ENCODE assay signal across 10 cellular contexts in genomic region chr13:110319774-110320509, GRCh38. TPM values are rescaled to one million over a fixed set of nuclear protein-coding genes. Genes with fewer than 3 reads are reported as not detected.
DNase-seq lines count a peak whose midpoint lies in the region; ATAC-seq lines count a peak whose summit lies in the region.
"Had no signal": no experiment of that assay in that cellular context is flagged by ENCODE, and none has a peak within 500 bp of the region (broad histone marks: within the 10 kb centered on the region; RNA-seq: fewer than 3 reads in every experiment).

No MANE protein-coding gene starts in this region.

- H3K4me3 ChIP-seq in stomach smooth muscle (ENCODE audit: low read length in 2 of 2) = peak overlapping the region in 1 of 2 donors; percentile 44

- H3K4me3 Mint-ChIP-seq in activated CD4-positive, alpha-beta T cell treated with anti-CD3 and anti-CD28 coated beads for 36 hours = no peak overlapping the region
- no peak overlapping the region for H3K4me3 Mint-ChIP-seq in activated CD8-positive, alpha-beta T cell treated with anti-CD3 and anti-CD28 coated beads, Interleukin-2, amount 10 ng/mL, durations not matched to agents 7 days and 5 days

- peak overlapping the region in 1 of 2 donors; percentile 20 for H3K9ac ChIP-seq in stomach smooth muscle (ENCODE audit: low read length in 2 of 2)

- DNase-seq in activated CD4-positive, alpha-beta T cell treated with anti-CD3 and anti-CD28 coated beads for 36 hours = peak; percentile 83
- DNase-seq in activated CD4-positive, alpha-beta T cell treated with anti-CD3 and anti-CD28 coated beads for 1 hour = no peak
- peak; percentile 28 for DNase-seq in activated CD8-positive, alpha-beta T cell treated with anti-CD3 and anti-CD28 coated beads, Interleukin-2, amount 10 ng/mL, durations not matched to agents 7 days and 5 days
- peak; percentile 91 for DNase-seq in islet precursor cell
- no peak for DNase-seq in DMS 273 treated with DMSO at 0.1 percent for 48 hours (lab: John Stamatoyannopoulos, UW)
- DNase-seq: left colon, NCI-H2107 had no signal

- peak; percentile 79 for ATAC-seq in activated CD4-positive, alpha-beta T cell treated with anti-CD3 and anti-CD28 coated beads for 36 hours
- ATAC-seq in activated CD8-positive, alpha-beta T cell treated with anti-CD3 and anti-CD28 coated beads, Interleukin-2, amount 10 ng/mL, durations not matched to agents 7 days and 5 days = no peak
- no peak for ATAC-seq in HG02763 (IDR thresholded peaks at IDR 0.05; ENCODE audit: unreplicated experiment)
- ATAC-seq in HG02571 (IDR thresholded peaks at IDR 0.05; ENCODE audit: unreplicated experiment) = no peak
- ATAC-seq: left colon had no signal

- peaks cover 91% of the 10 kb centered on the region for H3K4me1 ChIP-seq in stomach smooth muscle (ENCODE audit: control insufficient read depth, insufficient read depth, low read length)

- peaks cover 14% of the 10 kb centered on the region for H3K4me1 Mint-ChIP-seq in activated CD4-positive, alpha-beta T cell treated with anti-CD3 and anti-CD28 coated beads for 36 hours
- H3K4me1 Mint-ChIP-seq in activated CD8-positive, alpha-beta T cell treated with anti-CD3 and anti-CD28 coated beads, Interleukin-2, amount 10 ng/mL, durations not matched to agents 7 days and 5 days (ENCODE audit: low read depth) = peaks cover 6% of the 10 kb centered on the region

- H3K36me3 Mint-ChIP-seq in activated CD4-positive, alpha-beta T cell treated with anti-CD3 and anti-CD28 coated beads for 36 hours (ENCODE audit: low read depth) = no peaks in the 10 kb centered on the region
- H3K36me3 Mint-ChIP-seq in activated CD8-positive, alpha-beta T cell treated with anti-CD3 and anti-CD28 coated beads, Interleukin-2, amount 10 ng/mL, durations not matched to agents 7 days and 5 days (ENCODE audit: low read depth) = no peaks in the 10 kb centered on the region

- peak overlapping the region; percentile 75 for H3K27ac ChIP-seq in stomach smooth muscle (ENCODE audit: low read length)

- H3K9me3 ChIP-seq in stomach smooth muscle (ENCODE audit: control insufficient read depth in 2 of 2, low read length in 2 of 2) = no peaks in the 10 kb centered on the region

- no peaks in the 10 kb centered on the region for H3K9me3 Mint-ChIP-seq in activated CD4-positive, alpha-beta T cell treated with anti-CD3 and anti-CD28 coated beads for 36 hours (ENCODE audit: low read depth)
- H3K9me3 Mint-ChIP-seq in activated CD8-positive, alpha-beta T cell treated with anti-CD3 and anti-CD28 coated beads, Interleukin-2, amount 10 ng/mL, durations not matched to agents 7 days and 5 days (ENCODE audit: insufficient read depth) = no peaks in the 10 kb centered on the region

- CTCF ChIA-PET in activated CD4-positive, alpha-beta T cell treated with anti-CD3 and anti-CD28 coated beads for 36 hours (lab: Charles Lee) = no interaction called here
- CTCF ChIA-PET in activated CD8-positive, alpha-beta T cell treated with anti-CD3 and anti-CD28 coated beads, Interleukin-2, amount 10 ng/mL, durations not matched to agents 7 days and 5 days (lab: Charles Lee) = no interaction called here

- POLR2A ChIA-PET in activated CD4-positive, alpha-beta T cell treated with anti-CD3 and anti-CD28 coated beads for 36 hours (lab: Charles Lee) = no interaction called here
- POLR2A ChIA-PET in activated CD8-positive, alpha-beta T cell treated with anti-CD3 and anti-CD28 coated beads, Interleukin-2, amount 10 ng/mL, durations not matched to agents 7 days and 5 days (lab: Charles Lee) = no interaction called here

- no peaks in the 10 kb centered on the region for H3K27me3 ChIP-seq in stomach smooth muscle (ENCODE audit: control insufficient read depth in 1 of 2, insufficient read depth in 2 of 2, low read length in 2 of 2)

- peaks cover 4 to 9% of the 10 kb centered on the region in 2 donors for H3K36me3 ChIP-seq in stomach smooth muscle (ENCODE audit: control insufficient read depth in 2 of 2, insufficient read depth in 2 of 2, low read length in 2 of 2)

- peaks cover 38% of the 10 kb centered on the region for H3K27me3 Mint-ChIP-seq in activated CD4-positive, alpha-beta T cell treated with anti-CD3 and anti-CD28 coated beads for 36 hours
- peaks cover 21% of the 10 kb centered on the region for H3K27me3 Mint-ChIP-seq in activated CD8-positive, alpha-beta T cell treated with anti-CD3 and anti-CD28 coated beads, Interleukin-2, amount 10 ng/mL, durations not matched to agents 7 days and 5 days (ENCODE audit: low read depth)

- H3K27ac Mint-ChIP-seq in activated CD4-positive, alpha-beta T cell treated with anti-CD3 and anti-CD28 coated beads for 36 hours = no peak overlapping the region
- peak overlapping the region; percentile 5 for H3K27ac Mint-ChIP-seq in activated CD8-positive, alpha-beta T cell treated with anti-CD3 and anti-CD28 coated beads, Interleukin-2, amount 10 ng/mL, durations not matched to agents 7 days and 5 days

- intact Hi-C loops in activated CD4-positive, alpha-beta T cell treated with anti-CD3 and anti-CD28 coated beads for 36 hours (cut with DNase I, micrococcal nuclease) = loop anchor here in 1 of 2 experiments (1.0 to 2.0 kb wide), 3 partner anchors 21 to 182 kb away; no protein-coding TSS in a partner anchor

RNA-seq across cellular contexts. Expression of gene COL4A2, which starts 12.9 kb away (rescaled TPM):
- total RNA-seq in activated CD4-positive, alpha-beta T cell treated with anti-CD3 and anti-CD28 coated beads for 36 hours = not detected
- not detected for total RNA-seq in activated CD8-positive, alpha-beta T cell treated with anti-CD3 and anti-CD28 coated beads, Interleukin-2, amount 10 ng/mL, durations not matched to agents 7 days and 5 days

RNA-seq across cellular contexts. Expression of gene COL4A1, which starts 13.0 kb away (rescaled TPM):
- total RNA-seq in activated CD4-positive, alpha-beta T cell treated with anti-CD3 and anti-CD28 coated beads for 36 hours = under 1 TPM in 1 of 2 experiments, not detected in 1; 0.14 TPM
- total RNA-seq in activated CD8-positive, alpha-beta T cell treated with anti-CD3 and anti-CD28 coated beads, Interleukin-2, amount 10 ng/mL, durations not matched to agents 7 days and 5 days = not detected

Comparison
In these comparisons a context has a peak if more than half of its experiments do, and no peak if none do; other contexts are left out.
1. DNase-seq: peak in activated CD4-positive, alpha-beta T cell treated with anti-CD3 and anti-CD28 coated beads for 36 hours (single experiment), activated CD8-positive, alpha-beta T cell treated with anti-CD3 and anti-CD28 coated beads, Interleukin-2, amount 10 ng/mL, durations not matched to agents 7 days and 5 days (single experiment) and islet precursor cell (single experiment); none in activated CD4-positive, alpha-beta T cell treated with anti-CD3 and anti-CD28 coated beads for 1 hour (single experiment) and DMS 273 treated with DMSO at 0.1 percent for 48 hours (single experiment).